ENCODE assay signal across 8 cellular contexts in the genomic region with DNA sequence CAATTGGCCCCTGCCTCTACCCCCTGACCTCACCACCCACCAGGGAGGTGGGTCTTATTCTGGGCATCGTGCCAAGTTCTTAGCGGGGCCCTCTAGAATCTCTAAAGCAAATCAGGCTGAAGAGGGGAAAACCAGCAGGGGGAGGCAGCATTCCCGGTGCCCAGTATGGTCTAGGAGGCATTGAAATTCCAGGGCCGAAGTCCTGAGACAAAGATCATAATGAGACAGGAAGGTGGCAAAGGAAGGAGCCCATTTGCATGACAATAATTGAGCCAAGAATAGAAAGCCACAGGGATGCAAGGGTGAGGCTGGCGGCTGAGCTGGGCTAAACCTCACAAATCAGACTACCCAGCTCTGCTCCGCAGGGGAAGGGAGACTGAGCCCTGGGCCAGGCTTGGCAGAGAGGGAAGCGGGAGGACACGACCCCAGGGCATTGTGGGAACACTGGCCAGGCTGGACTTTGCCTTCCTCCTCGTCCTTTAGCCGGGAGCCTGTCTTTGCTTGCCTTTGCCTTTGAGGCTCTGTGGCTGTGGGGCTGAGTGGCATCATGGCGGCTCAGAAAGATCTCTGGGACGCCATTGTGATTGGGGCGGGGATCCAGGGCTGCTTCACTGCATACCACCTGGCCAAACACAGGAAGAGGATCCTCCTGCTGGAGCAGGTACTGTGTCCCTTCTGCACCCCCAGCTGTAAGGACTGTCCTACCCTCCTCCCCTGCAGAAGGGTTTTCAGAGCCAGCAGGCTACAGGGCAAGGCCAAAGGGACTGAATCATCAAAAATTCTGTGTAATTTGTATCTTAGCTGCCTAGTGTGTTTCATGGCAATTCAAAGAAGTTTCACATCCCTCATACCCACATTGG. TPM values are rescaled to one million over a fixed set of nuclear protein-coding genes. Genes with fewer than 3 reads are reported as not detected.
DNase-seq lines count a peak whose midpoint lies in the region; ATAC-seq and TF ChIP-seq lines count a peak whose summit lies in the region.

A gene with protein sequence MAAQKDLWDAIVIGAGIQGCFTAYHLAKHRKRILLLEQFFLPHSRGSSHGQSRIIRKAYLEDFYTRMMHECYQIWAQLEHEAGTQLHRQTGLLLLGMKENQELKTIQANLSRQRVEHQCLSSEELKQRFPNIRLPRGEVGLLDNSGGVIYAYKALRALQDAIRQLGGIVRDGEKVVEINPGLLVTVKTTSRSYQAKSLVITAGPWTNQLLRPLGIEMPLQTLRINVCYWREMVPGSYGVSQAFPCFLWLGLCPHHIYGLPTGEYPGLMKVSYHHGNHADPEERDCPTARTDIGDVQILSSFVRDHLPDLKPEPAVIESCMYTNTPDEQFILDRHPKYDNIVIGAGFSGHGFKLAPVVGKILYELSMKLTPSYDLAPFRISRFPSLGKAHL (plus strand): TSS at position 463 of the 860 bp plus-strand sequence. CDS start 85 bp downstream, at position 548.

- H3K4me1 ChIP-seq in CD8-positive, alpha-beta T cell (ENCODE audit: insufficient read depth, low read length) = no peaks in the 10 kb centered on the region

- H3K36me3 ChIP-seq in CD8-positive, alpha-beta T cell (ENCODE audit: insufficient read depth, low read length) = no peaks in the 10 kb centered on the region

- in situ Hi-C loops in G401 (cut with HindIII; ENCODE audit: low sequenced_read_pairs) = no loop called here

- peak; percentile 95 to 96 for ATAC-seq in stimulated activated naive B cell treated with anti-CD40 and anti-IgM and Interleukin-4, amounts not matched to agents 10 μg/mL and 1 μg/mL and 100 μg/mL, for 72 hours (replicated peaks)
- no peak for ATAC-seq in CD8-positive, alpha-beta T cell
- ATAC-seq in GM19351 (IDR thresholded peaks at IDR 0.05; ENCODE audit: unreplicated experiment) = no peak

- peaks cover 2 to 6% of the 10 kb centered on the region in 2 donors for H3K36me3 Mint-ChIP-seq in stimulated activated naive B cell treated with anti-CD40 and anti-IgM and Interleukin-4, amounts not matched to agents 10 μg/mL and 1 μg/mL and 100 μg/mL, for 72 hours
- no peaks in the 10 kb centered on the region for H3K36me3 Mint-ChIP-seq in CD8-positive, alpha-beta T cell

- peaks cover 8 to 10% of the 10 kb centered on the region in 2 donors for H3K27me3 Mint-ChIP-seq in stimulated activated naive B cell treated with anti-CD40 and anti-IgM and Interleukin-4, amounts not matched to agents 10 μg/mL and 1 μg/mL and 100 μg/mL, for 72 hours
- H3K27me3 Mint-ChIP-seq in CD8-positive, alpha-beta T cell (ENCODE audit: low read depth) = peaks cover 4% of the 10 kb centered on the region

- H3K9me3 Mint-ChIP-seq in stimulated activated naive B cell treated with anti-CD40 and anti-IgM and Interleukin-4, amounts not matched to agents 10 μg/mL and 1 μg/mL and 100 μg/mL, for 72 hours = no peaks in the 10 kb centered on the region
- no peaks in the 10 kb centered on the region for H3K9me3 Mint-ChIP-seq in CD8-positive, alpha-beta T cell

- no peak within 1 kb of the TSS for H3K27ac ChIP-seq in VCaP
- no peak within 1 kb of the TSS for H3K27ac ChIP-seq in CD8-positive, alpha-beta T cell (ENCODE audit: low read depth, low read length)

- 0 out of 2 replicates have a peak, but pooled peaks have one; percentile 9 for TF ChIP-seq CTCF in VCaP (conservative IDR thresholded peaks at IDR 0.05)
- TF ChIP-seq CTCF in CD8-positive, alpha-beta T cell (IDR thresholded peaks at IDR 0.05) = no peak

- intact Hi-C loops in CD8-positive, alpha-beta T cell (cut with DNase I, micrococcal nuclease) = no loop called here

- POLR2A ChIA-PET in CD8-positive, alpha-beta T cell (lab: Charles Lee) = interaction anchor here (0.6 kb wide), 1 partner anchor 41 kb away, joined by 3 read pairs; no protein-coding TSS in a partner anchor

- peaks cover 20 to 47% of the 10 kb centered on the region in 2 donors for H3K4me1 Mint-ChIP-seq in stimulated activated naive B cell treated with anti-CD40 and anti-IgM and Interleukin-4, amounts not matched to agents 10 μg/mL and 1 μg/mL and 100 μg/mL, for 72 hours
- no peaks in the 10 kb centered on the region for H3K4me1 Mint-ChIP-seq in CD8-positive, alpha-beta T cell (ENCODE audit: low read depth)

- no peak within 1 kb of the TSS for H3K4me3 ChIP-seq in CD8-positive, alpha-beta T cell (ENCODE audit: low read depth, low read length)

- CTCF ChIA-PET in CD8-positive, alpha-beta T cell (lab: Charles Lee) = no interaction called here

- peak within 1 kb of the TSS; percentile 46 to 57 for H3K4me3 Mint-ChIP-seq in stimulated activated naive B cell treated with anti-CD40 and anti-IgM and Interleukin-4, amounts not matched to agents 10 μg/mL and 1 μg/mL and 100 μg/mL, for 72 hours
- no peak within 1 kb of the TSS for H3K4me3 Mint-ChIP-seq in CD8-positive, alpha-beta T cell

- H3K9me3 ChIP-seq in CD8-positive, alpha-beta T cell (ENCODE audit: low read length) = no peaks in the 10 kb centered on the region

- DNase-seq in G401 (ENCODE audit: low spot score) (peak; percentile 74), NCI-H1694 treated with DMSO at 0.1 percent for 48 hours (lab: John Stamatoyannopoulos, UW) (peak; percentile 87), iPS DF 4.7 (ENCODE audit: extremely low read depth, low spot score) (peak; percentile 98), GF-D8 (lab: John Stamatoyannopoulos, UW) (no peak)
- no peak for DNase-seq in stimulated activated naive B cell treated with anti-CD40 and anti-IgM and Interleukin-4, amounts not matched to agents 10 μg/mL and 1 μg/mL and 100 μg/mL, for 72 hours
- no peak for DNase-seq in CD8-positive, alpha-beta T cell

- H3K27me3 ChIP-seq in CD8-positive, alpha-beta T cell (ENCODE audit: insufficient read depth, low read length) = no peaks in the 10 kb centered on the region

- peak within 1 kb of the TSS; percentile 81 for H3K27ac Mint-ChIP-seq in stimulated activated naive B cell treated with anti-CD40 and anti-IgM and Interleukin-4, amounts not matched to agents 10 μg/mL and 1 μg/mL and 100 μg/mL, for 72 hours
- no peak within 1 kb of the TSS for H3K27ac Mint-ChIP-seq in CD8-positive, alpha-beta T cell

RNA-seq across cellular contexts. Expression of the gene that starts here (rescaled TPM):
- total RNA-seq in G401 (2014; rRNA removed; shearing (Covaris generic)) = 4.7 TPM in 1 of 2 replicates, not detected in the other
- total RNA-seq in CD8-positive, alpha-beta T cell = 1 to 10 TPM; 5.6 to 6.0 TPM

Comparison
In these comparisons a context has a peak if more than half of its experiments do, and no peak if none do; other contexts are left out.
1. DNase-seq: peak in G401 (single experiment), NCI-H1694 treated with DMSO at 0.1 percent for 48 hours (single experiment) and iPS DF 4.7 (single experiment); none in stimulated activated naive B cell treated with anti-CD40 and anti-IgM and Interleukin-4, amounts not matched to agents 10 μg/mL and 1 μg/mL and 100 μg/mL, for 72 hours (single experiment), GF-D8 (single experiment) and CD8-positive, alpha-beta T cell (0 of 7).
2. ATAC-seq: peak in stimulated activated naive B cell treated with anti-CD40 and anti-IgM and Interleukin-4, amounts not matched to agents 10 μg/mL and 1 μg/mL and 100 μg/mL, for 72 hours (2 of 2); none in CD8-positive, alpha-beta T cell (single experiment) and GM19351 (single experiment).